1 cellular context compared by ENCODE assay signal in the genomic region with DNA sequence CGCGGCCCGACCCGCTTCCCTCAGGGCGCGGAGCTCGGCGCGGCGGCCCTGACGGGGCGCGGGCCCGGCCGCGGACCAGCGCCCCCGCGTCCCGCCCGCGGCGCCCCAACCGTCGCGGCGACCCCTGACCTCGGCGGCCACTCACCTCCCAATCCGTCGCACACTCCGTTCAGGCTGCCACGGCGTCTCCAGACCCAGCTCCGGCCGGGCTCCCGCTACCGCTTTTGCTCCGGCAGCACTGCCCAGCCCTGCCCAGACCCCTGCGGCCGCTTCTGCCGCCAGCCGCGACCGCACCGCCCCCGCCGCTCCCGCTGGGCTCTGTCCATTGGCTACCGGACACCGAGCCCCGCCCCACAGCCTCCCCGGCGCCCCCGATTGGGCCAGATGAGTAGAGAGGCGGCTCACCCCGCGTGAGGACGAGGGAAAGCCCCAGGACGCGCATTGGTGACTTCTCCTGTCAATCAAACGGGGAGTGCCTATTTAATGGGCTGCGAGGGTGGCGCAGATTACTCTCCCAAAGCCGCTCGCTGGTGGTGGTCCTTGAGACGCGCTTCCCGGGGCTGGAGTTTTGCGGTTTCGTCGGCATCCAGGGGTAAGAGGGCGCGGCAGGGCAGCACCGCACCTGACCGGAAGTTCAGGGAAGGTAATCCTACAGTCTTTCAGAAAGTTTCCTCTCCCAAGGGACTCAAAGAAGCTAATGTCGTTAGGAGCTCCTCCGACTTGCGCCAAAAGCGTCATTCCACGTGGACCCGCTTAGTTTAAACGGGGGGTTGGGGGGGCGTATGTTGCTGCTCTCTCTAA.
TF ChIP-seq lines count a peak whose summit lies in the region.

A gene with protein sequence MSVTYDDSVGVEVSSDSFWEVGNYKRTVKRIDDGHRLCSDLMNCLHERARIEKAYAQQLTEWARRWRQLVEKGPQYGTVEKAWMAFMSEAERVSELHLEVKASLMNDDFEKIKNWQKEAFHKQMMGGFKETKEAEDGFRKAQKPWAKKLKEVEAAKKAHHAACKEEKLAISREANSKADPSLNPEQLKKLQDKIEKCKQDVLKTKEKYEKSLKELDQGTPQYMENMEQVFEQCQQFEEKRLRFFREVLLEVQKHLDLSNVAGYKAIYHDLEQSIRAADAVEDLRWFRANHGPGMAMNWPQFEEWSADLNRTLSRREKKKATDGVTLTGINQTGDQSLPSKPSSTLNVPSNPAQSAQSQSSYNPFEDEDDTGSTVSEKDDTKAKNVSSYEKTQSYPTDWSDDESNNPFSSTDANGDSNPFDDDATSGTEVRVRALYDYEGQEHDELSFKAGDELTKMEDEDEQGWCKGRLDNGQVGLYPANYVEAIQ (minus strand): TSS at position 274 of the 801 bp plus-strand sequence. CDS start 103,069 bp downstream, outside the sequence.

TF ChIP-seq in GM12878, 131 proteins besides CTCF, POLR2A, EP300 and RAD21 (continued from another document and continues in another):
- TF ChIP-seq, protein P1, sequence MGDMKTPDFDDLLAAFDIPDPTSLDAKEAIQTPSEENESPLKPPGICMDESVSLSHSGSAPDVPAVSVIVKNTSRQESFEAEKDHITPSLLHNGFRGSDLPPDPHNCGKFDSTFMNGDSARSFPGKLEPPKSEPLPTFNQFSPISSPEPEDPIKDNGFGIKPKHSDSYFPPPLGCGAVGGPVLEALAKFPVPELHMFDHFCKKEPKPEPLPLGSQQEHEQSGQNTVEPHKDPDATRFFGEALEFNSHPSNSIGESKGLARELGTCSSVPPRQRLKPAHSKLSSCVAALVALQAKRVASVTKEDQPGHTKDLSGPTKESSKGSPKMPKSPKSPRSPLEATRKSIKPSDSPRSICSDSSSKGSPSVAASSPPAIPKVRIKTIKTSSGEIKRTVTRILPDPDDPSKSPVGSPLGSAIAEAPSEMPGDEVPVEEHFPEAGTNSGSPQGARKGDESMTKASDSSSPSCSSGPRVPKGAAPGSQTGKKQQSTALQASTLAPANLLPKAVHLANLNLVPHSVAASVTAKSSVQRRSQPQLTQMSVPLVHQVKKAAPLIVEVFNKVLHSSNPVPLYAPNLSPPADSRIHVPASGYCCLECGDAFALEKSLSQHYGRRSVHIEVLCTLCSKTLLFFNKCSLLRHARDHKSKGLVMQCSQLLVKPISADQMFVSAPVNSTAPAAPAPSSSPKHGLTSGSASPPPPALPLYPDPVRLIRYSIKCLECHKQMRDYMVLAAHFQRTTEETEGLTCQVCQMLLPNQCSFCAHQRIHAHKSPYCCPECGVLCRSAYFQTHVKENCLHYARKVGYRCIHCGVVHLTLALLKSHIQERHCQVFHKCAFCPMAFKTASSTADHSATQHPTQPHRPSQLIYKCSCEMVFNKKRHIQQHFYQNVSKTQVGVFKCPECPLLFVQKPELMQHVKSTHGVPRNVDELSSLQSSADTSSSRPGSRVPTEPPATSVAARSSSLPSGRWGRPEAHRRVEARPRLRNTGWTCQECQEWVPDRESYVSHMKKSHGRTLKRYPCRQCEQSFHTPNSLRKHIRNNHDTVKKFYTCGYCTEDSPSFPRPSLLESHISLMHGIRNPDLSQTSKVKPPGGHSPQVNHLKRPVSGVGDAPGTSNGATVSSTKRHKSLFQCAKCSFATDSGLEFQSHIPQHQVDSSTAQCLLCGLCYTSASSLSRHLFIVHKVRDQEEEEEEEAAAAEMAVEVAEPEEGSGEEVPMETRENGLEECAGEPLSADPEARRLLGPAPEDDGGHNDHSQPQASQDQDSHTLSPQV (IDR thresholded peaks at IDR 0.05) = no peak
- TF ChIP-seq NR2C2 (IDR thresholded peaks at IDR 0.05; ENCODE audit: borderline replicate concordance, control insufficient read depth, insufficient read length, low read depth) = no peak
- no peak for TF ChIP-seq BRCA1 (IDR thresholded peaks at IDR 0.05; ENCODE audit: low read depth, low read length)
- 0 out of 2 replicates have a peak, but pooled peaks have one; percentile 68 for TF ChIP-seq STAT1 (conservative IDR thresholded peaks at IDR 0.05)
- TF ChIP-seq TCF3 (IDR thresholded peaks at IDR 0.05; ENCODE audit: borderline replicate concordance, insufficient read depth, low read depth, low read length) = peak; percentile 63; the same call in 1 of the 2 replicates
- TF ChIP-seq, protein P2, sequence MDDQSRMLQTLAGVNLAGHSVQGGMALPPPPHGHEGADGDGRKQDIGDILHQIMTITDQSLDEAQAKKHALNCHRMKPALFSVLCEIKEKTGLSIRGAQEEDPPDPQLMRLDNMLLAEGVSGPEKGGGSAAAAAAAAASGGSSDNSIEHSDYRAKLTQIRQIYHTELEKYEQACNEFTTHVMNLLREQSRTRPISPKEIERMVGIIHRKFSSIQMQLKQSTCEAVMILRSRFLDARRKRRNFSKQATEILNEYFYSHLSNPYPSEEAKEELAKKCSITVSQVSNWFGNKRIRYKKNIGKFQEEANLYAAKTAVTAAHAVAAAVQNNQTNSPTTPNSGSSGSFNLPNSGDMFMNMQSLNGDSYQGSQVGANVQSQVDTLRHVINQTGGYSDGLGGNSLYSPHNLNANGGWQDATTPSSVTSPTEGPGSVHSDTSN (IDR thresholded peaks at IDR 0.05; ENCODE audit: insufficient replicate concordance, low read depth, low read length) = peak; percentile 99
- peak; percentile 58 for TF ChIP-seq BACH1 (IDR thresholded peaks at IDR 0.05; ENCODE audit: borderline replicate concordance)
- TF ChIP-seq JUND (IDR thresholded peaks at IDR 0.05; ENCODE audit: low read depth, low read length) = no peak
- TF ChIP-seq ZNF622 (IDR thresholded peaks at IDR 0.05) = no peak
- no peak for TF ChIP-seq GABPA (IDR thresholded peaks at IDR 0.05; ENCODE audit: low read depth)
- TF ChIP-seq HDGF (IDR thresholded peaks at IDR 0.05) = no peak
- TF ChIP-seq SIN3A (IDR thresholded peaks at IDR 0.05; ENCODE audit: low read depth, low read length) = no peak
- TF ChIP-seq ESRRA (IDR thresholded peaks at IDR 0.05; ENCODE audit: low read length) = no peak
- TF ChIP-seq HDAC2 (IDR thresholded peaks at IDR 0.05) = no peak
- TF ChIP-seq, protein P3, sequence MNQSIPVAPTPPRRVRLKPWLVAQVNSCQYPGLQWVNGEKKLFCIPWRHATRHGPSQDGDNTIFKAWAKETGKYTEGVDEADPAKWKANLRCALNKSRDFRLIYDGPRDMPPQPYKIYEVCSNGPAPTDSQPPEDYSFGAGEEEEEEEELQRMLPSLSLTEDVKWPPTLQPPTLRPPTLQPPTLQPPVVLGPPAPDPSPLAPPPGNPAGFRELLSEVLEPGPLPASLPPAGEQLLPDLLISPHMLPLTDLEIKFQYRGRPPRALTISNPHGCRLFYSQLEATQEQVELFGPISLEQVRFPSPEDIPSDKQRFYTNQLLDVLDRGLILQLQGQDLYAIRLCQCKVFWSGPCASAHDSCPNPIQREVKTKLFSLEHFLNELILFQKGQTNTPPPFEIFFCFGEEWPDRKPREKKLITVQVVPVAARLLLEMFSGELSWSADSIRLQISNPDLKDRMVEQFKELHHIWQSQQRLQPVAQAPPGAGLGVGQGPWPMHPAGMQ (IDR thresholded peaks at IDR 0.05; ENCODE audit: borderline replicate concordance) = no peak
- TF ChIP-seq ZNF207 (IDR thresholded peaks at IDR 0.05; ENCODE audit: borderline replicate concordance) = peak; percentile 73
- TF ChIP-seq KAT2A (conservative IDR thresholded peaks at IDR 0.05; ENCODE audit: control insufficient read depth, low read depth, low read length) = no peak
- peak; percentile 63 for TF ChIP-seq FOS (IDR thresholded peaks at IDR 0.05; ENCODE audit: borderline replicate concordance, extremely low read depth, insufficient read length)
- no peak for TF ChIP-seq SMC3 (IDR thresholded peaks at IDR 0.05; ENCODE audit: borderline replicate concordance, low read length)
- TF ChIP-seq, protein P4, sequence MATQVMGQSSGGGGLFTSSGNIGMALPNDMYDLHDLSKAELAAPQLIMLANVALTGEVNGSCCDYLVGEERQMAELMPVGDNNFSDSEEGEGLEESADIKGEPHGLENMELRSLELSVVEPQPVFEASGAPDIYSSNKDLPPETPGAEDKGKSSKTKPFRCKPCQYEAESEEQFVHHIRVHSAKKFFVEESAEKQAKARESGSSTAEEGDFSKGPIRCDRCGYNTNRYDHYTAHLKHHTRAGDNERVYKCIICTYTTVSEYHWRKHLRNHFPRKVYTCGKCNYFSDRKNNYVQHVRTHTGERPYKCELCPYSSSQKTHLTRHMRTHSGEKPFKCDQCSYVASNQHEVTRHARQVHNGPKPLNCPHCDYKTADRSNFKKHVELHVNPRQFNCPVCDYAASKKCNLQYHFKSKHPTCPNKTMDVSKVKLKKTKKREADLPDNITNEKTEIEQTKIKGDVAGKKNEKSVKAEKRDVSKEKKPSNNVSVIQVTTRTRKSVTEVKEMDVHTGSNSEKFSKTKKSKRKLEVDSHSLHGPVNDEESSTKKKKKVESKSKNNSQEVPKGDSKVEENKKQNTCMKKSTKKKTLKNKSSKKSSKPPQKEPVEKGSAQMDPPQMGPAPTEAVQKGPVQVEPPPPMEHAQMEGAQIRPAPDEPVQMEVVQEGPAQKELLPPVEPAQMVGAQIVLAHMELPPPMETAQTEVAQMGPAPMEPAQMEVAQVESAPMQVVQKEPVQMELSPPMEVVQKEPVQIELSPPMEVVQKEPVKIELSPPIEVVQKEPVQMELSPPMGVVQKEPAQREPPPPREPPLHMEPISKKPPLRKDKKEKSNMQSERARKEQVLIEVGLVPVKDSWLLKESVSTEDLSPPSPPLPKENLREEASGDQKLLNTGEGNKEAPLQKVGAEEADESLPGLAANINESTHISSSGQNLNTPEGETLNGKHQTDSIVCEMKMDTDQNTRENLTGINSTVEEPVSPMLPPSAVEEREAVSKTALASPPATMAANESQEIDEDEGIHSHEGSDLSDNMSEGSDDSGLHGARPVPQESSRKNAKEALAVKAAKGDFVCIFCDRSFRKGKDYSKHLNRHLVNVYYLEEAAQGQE (IDR thresholded peaks at IDR 0.05; ENCODE audit: low read depth, low read length) = no peak
- TF ChIP-seq, protein P5, sequence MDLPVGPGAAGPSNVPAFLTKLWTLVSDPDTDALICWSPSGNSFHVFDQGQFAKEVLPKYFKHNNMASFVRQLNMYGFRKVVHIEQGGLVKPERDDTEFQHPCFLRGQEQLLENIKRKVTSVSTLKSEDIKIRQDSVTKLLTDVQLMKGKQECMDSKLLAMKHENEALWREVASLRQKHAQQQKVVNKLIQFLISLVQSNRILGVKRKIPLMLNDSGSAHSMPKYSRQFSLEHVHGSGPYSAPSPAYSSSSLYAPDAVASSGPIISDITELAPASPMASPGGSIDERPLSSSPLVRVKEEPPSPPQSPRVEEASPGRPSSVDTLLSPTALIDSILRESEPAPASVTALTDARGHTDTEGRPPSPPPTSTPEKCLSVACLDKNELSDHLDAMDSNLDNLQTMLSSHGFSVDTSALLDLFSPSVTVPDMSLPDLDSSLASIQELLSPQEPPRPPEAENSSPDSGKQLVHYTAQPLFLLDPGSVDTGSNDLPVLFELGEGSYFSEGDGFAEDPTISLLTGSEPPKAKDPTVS (IDR thresholded peaks at IDR 0.05; ENCODE audit: low read depth, low read length) = no peak
- TF ChIP-seq FOXK2 (IDR thresholded peaks at IDR 0.05) = no peak
- no peak for TF ChIP-seq STAT3 (IDR thresholded peaks at IDR 0.05; ENCODE audit: low read depth, low read length)
- TF ChIP-seq, protein P6, sequence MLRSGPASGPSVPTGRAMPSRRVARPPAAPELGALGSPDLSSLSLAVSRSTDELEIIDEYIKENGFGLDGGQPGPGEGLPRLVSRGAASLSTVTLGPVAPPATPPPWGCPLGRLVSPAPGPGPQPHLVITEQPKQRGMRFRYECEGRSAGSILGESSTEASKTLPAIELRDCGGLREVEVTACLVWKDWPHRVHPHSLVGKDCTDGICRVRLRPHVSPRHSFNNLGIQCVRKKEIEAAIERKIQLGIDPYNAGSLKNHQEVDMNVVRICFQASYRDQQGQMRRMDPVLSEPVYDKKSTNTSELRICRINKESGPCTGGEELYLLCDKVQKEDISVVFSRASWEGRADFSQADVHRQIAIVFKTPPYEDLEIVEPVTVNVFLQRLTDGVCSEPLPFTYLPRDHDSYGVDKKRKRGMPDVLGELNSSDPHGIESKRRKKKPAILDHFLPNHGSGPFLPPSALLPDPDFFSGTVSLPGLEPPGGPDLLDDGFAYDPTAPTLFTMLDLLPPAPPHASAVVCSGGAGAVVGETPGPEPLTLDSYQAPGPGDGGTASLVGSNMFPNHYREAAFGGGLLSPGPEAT (IDR thresholded peaks at IDR 0.05; ENCODE audit: low read depth) = peak; percentile 53
- no peak for TF ChIP-seq CHD1 (IDR thresholded peaks at IDR 0.05; ENCODE audit: low read depth, low read length)
- TF ChIP-seq TCF7 (IDR thresholded peaks at IDR 0.05; ENCODE audit: borderline replicate concordance) = no peak
- TF ChIP-seq, protein P7, sequence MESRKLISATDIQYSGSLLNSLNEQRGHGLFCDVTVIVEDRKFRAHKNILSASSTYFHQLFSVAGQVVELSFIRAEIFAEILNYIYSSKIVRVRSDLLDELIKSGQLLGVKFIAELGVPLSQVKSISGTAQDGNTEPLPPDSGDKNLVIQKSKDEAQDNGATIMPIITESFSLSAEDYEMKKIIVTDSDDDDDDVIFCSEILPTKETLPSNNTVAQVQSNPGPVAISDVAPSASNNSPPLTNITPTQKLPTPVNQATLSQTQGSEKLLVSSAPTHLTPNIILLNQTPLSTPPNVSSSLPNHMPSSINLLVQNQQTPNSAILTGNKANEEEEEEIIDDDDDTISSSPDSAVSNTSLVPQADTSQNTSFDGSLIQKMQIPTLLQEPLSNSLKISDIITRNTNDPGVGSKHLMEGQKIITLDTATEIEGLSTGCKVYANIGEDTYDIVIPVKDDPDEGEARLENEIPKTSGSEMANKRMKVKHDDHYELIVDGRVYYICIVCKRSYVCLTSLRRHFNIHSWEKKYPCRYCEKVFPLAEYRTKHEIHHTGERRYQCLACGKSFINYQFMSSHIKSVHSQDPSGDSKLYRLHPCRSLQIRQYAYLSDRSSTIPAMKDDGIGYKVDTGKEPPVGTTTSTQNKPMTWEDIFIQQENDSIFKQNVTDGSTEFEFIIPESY (IDR thresholded peaks at IDR 0.05) = no peak
- no peak for TF ChIP-seq ZZZ3 (IDR thresholded peaks at IDR 0.05; ENCODE audit: control insufficient read depth, insufficient read length, low read depth)
- TF ChIP-seq KLF5 (IDR thresholded peaks at IDR 0.05; ENCODE audit: partially characterized antibody) = no peak
- peak; percentile 97 for TF ChIP-seq CBFB (IDR thresholded peaks at IDR 0.05; ENCODE audit: low read depth)
- TF ChIP-seq, protein P8, sequence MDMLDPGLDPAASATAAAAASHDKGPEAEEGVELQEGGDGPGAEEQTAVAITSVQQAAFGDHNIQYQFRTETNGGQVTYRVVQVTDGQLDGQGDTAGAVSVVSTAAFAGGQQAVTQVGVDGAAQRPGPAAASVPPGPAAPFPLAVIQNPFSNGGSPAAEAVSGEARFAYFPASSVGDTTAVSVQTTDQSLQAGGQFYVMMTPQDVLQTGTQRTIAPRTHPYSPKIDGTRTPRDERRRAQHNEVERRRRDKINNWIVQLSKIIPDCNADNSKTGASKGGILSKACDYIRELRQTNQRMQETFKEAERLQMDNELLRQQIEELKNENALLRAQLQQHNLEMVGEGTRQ (IDR thresholded peaks at IDR 0.05; ENCODE audit: borderline replicate concordance, low read depth, low read length) = no peak
- TF ChIP-seq CBX5 (IDR thresholded peaks at IDR 0.05; ENCODE audit: low read depth) = no peak
- TF ChIP-seq NR2C1 (IDR thresholded peaks at IDR 0.05) = peak; percentile 65
- TF ChIP-seq BMI1 (IDR thresholded peaks at IDR 0.05; ENCODE audit: borderline replicate concordance) = no peak
